ENCODE assay signal across 24 cellular contexts in the genomic region with DNA sequence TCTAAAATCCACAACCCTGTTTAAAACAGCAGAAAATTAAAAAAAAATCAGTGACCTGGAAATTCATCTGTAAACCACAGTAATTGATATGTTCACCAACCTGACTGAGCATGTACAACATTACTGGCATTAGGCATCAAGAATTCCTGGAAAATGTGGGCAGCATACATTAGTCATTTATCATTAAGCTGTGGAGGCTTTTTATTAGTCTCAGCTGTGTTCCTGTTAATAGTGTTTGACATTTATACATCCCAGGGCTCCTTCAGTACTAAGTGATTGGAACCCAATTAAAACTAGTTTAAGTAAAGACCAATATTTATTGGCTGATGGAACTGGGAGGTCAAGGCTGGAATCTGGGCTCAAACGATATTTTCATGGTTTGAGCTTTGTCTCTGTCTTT.
DNase-seq lines count a peak whose midpoint lies in the region; ATAC-seq, FAIRE-seq and TF ChIP-seq lines count a peak whose summit lies in the region.
"Had no signal": no experiment of that assay in that cellular context is flagged by ENCODE, and none has a peak within 500 bp of the region (broad histone marks: within the 10 kb centered on the region; RNA-seq: fewer than 3 reads in every experiment).

No MANE protein-coding gene starts in this region.

- TF ChIP-seq POLR2A in breast epithelium (IDR thresholded peaks at IDR 0.05) (no peak), HepG2 (IDR thresholded peaks at IDR 0.05; ENCODE audit: insufficient read depth in 1 of 2, low read depth in 2 of 2, low read length in 2 of 2) (no peak)

- H3K36me3 ChIP-seq in mammary epithelial cell (ENCODE audit: insufficient read depth, low read length) (no peaks in the 10 kb centered on the region), breast epithelium (no peaks in the 10 kb centered on the region), mesenchymal stem cell (ENCODE audit: control insufficient read depth in 1 of 2, insufficient read depth in 2 of 2, low read depth in 1 of 2, low read length in 2 of 2) (no peaks in the 10 kb centered on the region), HepG2 (replicated peaks in 1 of 2; ENCODE audit: control insufficient read depth in 1 of 2, insufficient read depth in 2 of 2, low read length in 2 of 2) (no peaks in the 10 kb centered on the region)
- H3K36me3 ChIP-seq: BLaER1 had no signal

- POLR2A ChIA-PET in HepG2 (lab: Yijun Ruan, JAX): no interaction called here

- no peak overlapping the region for H3K4me2 ChIP-seq in mammary epithelial cell (ENCODE audit: insufficient read depth, low read depth, low read length)
- H3K4me2 ChIP-seq in mesenchymal stem cell (ENCODE audit: low read length, poor library complexity, severe bottlenecking): no peak overlapping the region
- H3K4me2 ChIP-seq in HepG2 (ENCODE audit: low read depth, low read length): no peak overlapping the region
- H3K4me2 ChIP-seq: A549, BLaER1, GM23338 had no signal

- H2AK5ac ChIP-seq in mesenchymal stem cell (ENCODE audit: low read length, severe bottlenecking): no peak overlapping the region

- TF ChIP-seq CTCF in mammary epithelial cell (conservative IDR thresholded peaks at IDR 0.05 in 1 of 2, IDR thresholded peaks at IDR 0.05 in 1 of 2; ENCODE audit: extremely low read depth in 1 of 2, insufficient read depth in 1 of 2, low read depth in 1 of 2, low read length in 2 of 2): no peak
- TF ChIP-seq CTCF in breast epithelium (IDR thresholded peaks at IDR 0.05): no peak
- no peak for TF ChIP-seq CTCF in fibroblast of mammary gland (conservative IDR thresholded peaks at IDR 0.05; ENCODE audit: control insufficient read depth, insufficient read depth, low read depth, low read length)
- TF ChIP-seq CTCF in HepG2 (CRISPR knock-in tag; IDR thresholded peaks at IDR 0.05): no peak

- peak; percentile 51 for DNase-seq in mammary epithelial cell
- no peak for DNase-seq in breast epithelium (ENCODE audit: low spot score in 2 of 2)
- peak; percentile 6 for DNase-seq in fibroblast of mammary gland (ENCODE audit: low read depth)
- no peak for DNase-seq in mesenchymal stem cell
- no peak for DNase-seq in activated T-helper 2 cell treated with anti-CD3 and anti-CD28 coated beads, Interferon-gamma antibody, Interleukin-2, Interleukin-4, amounts not matched to agents 10 μg/mL and 5 μg/mL and 100 μg/mL, durations not matched to agents 14 hours and 24 hours and 36 hours (ENCODE audit: low spot score)
- DNase-seq in NCI-H1105 (lab: John Stamatoyannopoulos, UW): no peak
- DNase-seq in DMS 273 (lab: John Stamatoyannopoulos, UW; ENCODE audit: unreplicated experiment): no peak
- no peak for DNase-seq in HepG2 (ENCODE audit: low spot score)
- DNase-seq: Calu3; CD4-positive, alpha-beta memory T cell; DMS 273 treated with DMSO at 0.1 percent for 48 hours; DMS53; DND-41; EL; HCEC 1CT; IMR-90 had no signal

- H3K23ac ChIP-seq in mesenchymal stem cell (ENCODE audit: low read length in 2 of 2): no peak overlapping the region

- no peak overlapping the region for H4K8ac ChIP-seq in mesenchymal stem cell (ENCODE audit: low read length)

- H2BK120ac ChIP-seq in mesenchymal stem cell (ENCODE audit: low read depth, low read length): no peak overlapping the region

- H3K79me2 ChIP-seq in mammary epithelial cell (ENCODE audit: insufficient read depth, low read length) (no peaks in the 10 kb centered on the region), HepG2 (ENCODE audit: insufficient read depth, low read length) (no peaks in the 10 kb centered on the region)

- H3K27me3 Mint-ChIP-seq in activated T-helper 2 cell treated with anti-CD3 and anti-CD28 coated beads, Interferon-gamma antibody, Interleukin-2, Interleukin-4, amounts not matched to agents 10 μg/mL and 5 μg/mL and 100 μg/mL, durations not matched to agents 14 hours and 24 hours and 36 hours (ENCODE audit: low read depth): no peaks in the 10 kb centered on the region
- H3K27me3 Mint-ChIP-seq: CD4-positive, alpha-beta memory T cell had no signal

- H2AFZ ChIP-seq in mammary epithelial cell (ENCODE audit: low read depth, low read length) (no peak overlapping the region), mesenchymal stem cell (ENCODE audit: low read depth, low read length) (no peak overlapping the region), HepG2 (ENCODE audit: low read length) (no peak overlapping the region)
- H2AFZ ChIP-seq: GM23338 had no signal

- 100% methylated on average over 1 of the region's 1 CpG for WGBS in mammary epithelial cell (ENCODE audit: low coverage, missing lambda C conversion rate)
- WGBS in mesenchymal stem cell: no CpG with 5 or more reads among the region's 1 CpG
- 0% methylated on average over 1 of the region's 1 CpG for WGBS in HepG2 (ENCODE audit: low lambda C conversion rate)

- no peak overlapping the region for H3K27ac Mint-ChIP-seq in activated T-helper 2 cell treated with anti-CD3 and anti-CD28 coated beads, Interferon-gamma antibody, Interleukin-2, Interleukin-4, amounts not matched to agents 10 μg/mL and 5 μg/mL and 100 μg/mL, durations not matched to agents 14 hours and 24 hours and 36 hours
- H3K27ac Mint-ChIP-seq: CD14-positive monocyte; CD4-positive, alpha-beta memory T cell; GM23338 had no signal

- ATAC-seq in HepG2: no peak
- ATAC-seq: A549, GM12878, GM23338 had no signal

- BruUV-seq in mammary epithelial cell (replicated peaks; lab: Mats Ljungman, UMichigan) (no TSS peak), HepG2 (replicated peaks; lab: Mats Ljungman, UMichigan) (no TSS peak)

- peaks cover 3% of the 10 kb centered on the region for H3K4me1 ChIP-seq in mammary epithelial cell (ENCODE audit: insufficient read depth, low read length)
- H3K4me1 ChIP-seq in breast epithelium: no peaks in the 10 kb centered on the region
- H3K4me1 ChIP-seq in mesenchymal stem cell (ENCODE audit: control insufficient read depth, insufficient read depth, low read depth, low read length): peaks cover 1% of the 10 kb centered on the region
- no peaks in the 10 kb centered on the region for H3K4me1 ChIP-seq in HepG2 (ENCODE audit: insufficient read depth, low read length)
- H3K4me1 ChIP-seq: A549, BLaER1 had no signal

- no peak overlapping the region for H2BK12ac ChIP-seq in mesenchymal stem cell (ENCODE audit: low read length in 2 of 2)

- dilution Hi-C loops in mammary epithelial cell (cut with HindIII; ENCODE audit: low sequenced_read_pairs): no loop called here

- FAIRE-seq in HepG2 (lab: Jason Lieb, UNC): no peak
- FAIRE-seq: A549, GM12878, H54 had no signal

- TF ChIP-seq RAD21 in HepG2 (CRISPR knock-in tag; IDR thresholded peaks at IDR 0.05): no peak

- intact Hi-C loops in mammary epithelial cell (cut with micrococcal nuclease) (no loop called here), breast epithelium (cut with DNase I; ENCODE audit: low total_unique reads) (no loop called here), HepG2 (cut with micrococcal nuclease; ENCODE audit: unreplicated experiment) (no loop called here)
- intact Hi-C loops in activated T-helper 2 cell treated with anti-CD3 and anti-CD28 coated beads, Interferon-gamma antibody, Interleukin-2, Interleukin-4, amounts not matched to agents 10 μg/mL and 5 μg/mL and 100 μg/mL, durations not matched to agents 14 hours and 24 hours and 36 hours (cut with micrococcal nuclease): no loop called here

- H4K20me1 ChIP-seq in mammary epithelial cell (ENCODE audit: insufficient read depth, low read length) (no peaks in the 10 kb centered on the region), HepG2 (ENCODE audit: insufficient read depth, low read length) (no peaks in the 10 kb centered on the region)
- H4K20me1 ChIP-seq: BLaER1 had no signal

- no peak overlapping the region for H3K14ac ChIP-seq in mesenchymal stem cell (ENCODE audit: low read length in 2 of 2)

- H3K4me3 ChIP-seq in mammary epithelial cell (replicated peaks in 1 of 3; ENCODE audit: insufficient read depth in 1 of 3, low read depth in 2 of 3, low read length in 3 of 3) (no peak overlapping the region), breast epithelium (no peak overlapping the region), fibroblast of mammary gland (ENCODE audit: control insufficient read depth, low read depth, low read length) (no peak overlapping the region), mesenchymal stem cell (ENCODE audit: insufficient read depth in 1 of 2, low read depth in 1 of 2, low read length in 2 of 2) (no peak overlapping the region), HepG2 (replicated peaks in 1 of 3; ENCODE audit: insufficient read depth in 1 of 3, low read depth in 2 of 3, low read length in 3 of 3) (no peak overlapping the region)
- H3K4me3 ChIP-seq: A549, BLaER1, GM12878, GM23338 had no signal

- H3K27me3 ChIP-seq in mammary epithelial cell (ENCODE audit: insufficient read depth, low read length): no peaks in the 10 kb centered on the region
- H3K27me3 ChIP-seq in breast epithelium: no peaks in the 10 kb centered on the region
- H3K27me3 ChIP-seq in mesenchymal stem cell (ENCODE audit: control insufficient read depth in 1 of 2, insufficient read depth in 1 of 2, low read length in 2 of 2): no peaks in the 10 kb centered on the region
- H3K27me3 ChIP-seq in HepG2 (ENCODE audit: control insufficient read depth in 1 of 2, insufficient read depth in 2 of 2, low read length in 2 of 2): no peaks in the 10 kb centered on the region
- H3K27me3 ChIP-seq: BLaER1 had no signal

- H3K9me3 ChIP-seq in mammary epithelial cell (replicated peaks; ENCODE audit: insufficient read depth, low read length) (no peaks in the 10 kb centered on the region), breast epithelium (no peaks in the 10 kb centered on the region), mesenchymal stem cell (ENCODE audit: control insufficient read depth, low read length) (no peaks in the 10 kb centered on the region), HepG2 (ENCODE audit: low read length) (no peaks in the 10 kb centered on the region)
- H3K9me3 ChIP-seq: A549, BLaER1 had no signal

- no peak overlapping the region for H3K18ac ChIP-seq in mesenchymal stem cell (ENCODE audit: low read depth in 1 of 2, low read length in 2 of 2)

- no peak overlapping the region for H2BK15ac ChIP-seq in mesenchymal stem cell (ENCODE audit: low read depth, poor library complexity, severe bottlenecking)

- H3K4ac ChIP-seq in mesenchymal stem cell (ENCODE audit: low read depth in 1 of 2, low read length in 2 of 2): no peak overlapping the region

- no peaks in the 10 kb centered on the region for H3K36me3 Mint-ChIP-seq in activated T-helper 2 cell treated with anti-CD3 and anti-CD28 coated beads, Interferon-gamma antibody, Interleukin-2, Interleukin-4, amounts not matched to agents 10 μg/mL and 5 μg/mL and 100 μg/mL, durations not matched to agents 14 hours and 24 hours and 36 hours (ENCODE audit: low read depth)
- H3K36me3 Mint-ChIP-seq: CD14-positive monocyte; CD4-positive, alpha-beta memory T cell had no signal

- H3K4me3 Mint-ChIP-seq in activated T-helper 2 cell treated with anti-CD3 and anti-CD28 coated beads, Interferon-gamma antibody, Interleukin-2, Interleukin-4, amounts not matched to agents 10 μg/mL and 5 μg/mL and 100 μg/mL, durations not matched to agents 14 hours and 24 hours and 36 hours (ENCODE audit: low read depth): no peak overlapping the region
- H3K4me3 Mint-ChIP-seq: CD14-positive monocyte; CD4-positive, alpha-beta memory T cell; GM23338 had no signal

- CTCF ChIA-PET in mammary epithelial cell (lab: Charles Lee; ENCODE audit: low non-redundant PET): no interaction called here
- CTCF ChIA-PET in HepG2 (lab: Yijun Ruan, JAX; ENCODE audit: low intra/inter-chr PET ratio, low total read pairs): no interaction called here

- no peaks in the 10 kb centered on the region for H3K4me1 Mint-ChIP-seq in activated T-helper 2 cell treated with anti-CD3 and anti-CD28 coated beads, Interferon-gamma antibody, Interleukin-2, Interleukin-4, amounts not matched to agents 10 μg/mL and 5 μg/mL and 100 μg/mL, durations not matched to agents 14 hours and 24 hours and 36 hours (ENCODE audit: low read depth)
- H3K4me1 Mint-ChIP-seq: CD14-positive monocyte; CD4-positive, alpha-beta memory T cell had no signal

- H2BK5ac ChIP-seq in mesenchymal stem cell (ENCODE audit: low read depth, low read length, poor library complexity, severe bottlenecking): no peak overlapping the region

- H3K79me1 ChIP-seq in mesenchymal stem cell (replicated peaks; ENCODE audit: low read length, poor library complexity, severe bottlenecking): no peaks in the 10 kb centered on the region

- in situ Hi-C loops in mammary epithelial cell (cut with MboI; ENCODE audit: low sequenced_read_pairs in 2 of 2): no loop called here
- in situ Hi-C loops in HepG2 (cut with HindIII; ENCODE audit: extremely low pct_ligation_motif_present, low pct_unique_long_range_greater_than_20kb): no loop called here

- no peaks in the 10 kb centered on the region for H3K9me3 Mint-ChIP-seq in activated T-helper 2 cell treated with anti-CD3 and anti-CD28 coated beads, Interferon-gamma antibody, Interleukin-2, Interleukin-4, amounts not matched to agents 10 μg/mL and 5 μg/mL and 100 μg/mL, durations not matched to agents 14 hours and 24 hours and 36 hours
- H3K9me3 Mint-ChIP-seq: GM23338 had no signal

- H3K9ac ChIP-seq in mammary epithelial cell (ENCODE audit: insufficient read depth, low read length) (no peak overlapping the region), mesenchymal stem cell (ENCODE audit: low read length) (no peak overlapping the region), HepG2 (ENCODE audit: insufficient read depth, low read depth, low read length) (no peak overlapping the region)
- H3K9ac ChIP-seq: BLaER1 had no signal

- H3K27ac ChIP-seq in mammary epithelial cell (ENCODE audit: insufficient read depth, low read depth, low read length): no peak overlapping the region
- H3K27ac ChIP-seq in breast epithelium: no peak overlapping the region
- H3K27ac ChIP-seq in mesenchymal stem cell (ENCODE audit: low read length, poor library complexity, severe bottlenecking): peak overlapping the region; percentile 25
- H3K27ac ChIP-seq in HepG2 (ENCODE audit: extremely low read length, insufficient read depth, low read length): no peak overlapping the region
- H3K27ac ChIP-seq: 22Rv1, A549, BLaER1, HL-60 had no signal

- H4K91ac ChIP-seq in mesenchymal stem cell (ENCODE audit: low read length): no peak overlapping the region

- TF ChIP-seq EP300 in HepG2 (IDR thresholded peaks at IDR 0.05; ENCODE audit: low read depth in 2 of 2, low read length in 2 of 2) (no peak), HepG2 (CRISPR knock-in tag; IDR thresholded peaks at IDR 0.05; ENCODE audit: borderline replicate concordance) (no peak)

Comparison
In these comparisons a context has a peak if more than half of its experiments do, and no peak if none do; other contexts are left out.
1. DNase-seq: peak in mammary epithelial cell (single experiment) and fibroblast of mammary gland (single experiment); none in breast epithelium (0 of 2), mesenchymal stem cell (single experiment), activated T-helper 2 cell treated with anti-CD3 and anti-CD28 coated beads, Interferon-gamma antibody, Interleukin-2, Interleukin-4, amounts not matched to agents 10 μg/mL and 5 μg/mL and 100 μg/mL, durations not matched to agents 14 hours and 24 hours and 36 hours (single experiment), NCI-H1105 (single experiment), DMS 273 (single experiment) and HepG2 (single experiment).